2 cellular contexts compared by ENCODE assay signal in genomic region chr20:36695467-36695866, GRCh38.
A peak's percentile ranks its signal among the peaks of the same experiment; 100 is the strongest.
TF ChIP-seq lines count a peak whose summit lies in the region.

No MANE protein-coding gene starts in this region.

TF ChIP-seq in WTC11, 78 proteins besides CTCF, POLR2A, EP300 and RAD21:
- peak; percentile 83; the same call in 1 of the 2 replicates for TF ChIP-seq ESRRA (CRISPR knock-in tag; IDR thresholded peaks at IDR 0.05; ENCODE audit: borderline replicate concordance)

TF ChIP-seq in H1, 55 proteins besides CTCF, POLR2A, EP300 and RAD21:
- peak; percentile 52; the same call in 1 of the 2 replicates for TF ChIP-seq CEBPB (IDR thresholded peaks at IDR 0.05; ENCODE audit: low read depth, low read length)
- TF ChIP-seq TEAD4 (IDR thresholded peaks at IDR 0.05; ENCODE audit: low read depth, low read length): peak; percentile 65; the same call in 1 of the 2 replicates
- TF ChIP-seq RXRA (IDR thresholded peaks at IDR 0.05; ENCODE audit: insufficient read depth, low read depth, low read length): 0 out of 2 replicates have a peak, but pooled peaks have one; percentile 43
- TF ChIP-seq YY1 (IDR thresholded peaks at IDR 0.05; ENCODE audit: low read depth, low read length): peak; percentile 62; the same call in 1 of the 2 replicates
- 0 out of 2 replicates have a peak, but pooled peaks have one; percentile 34 for TF ChIP-seq TCF12 (IDR thresholded peaks at IDR 0.05; ENCODE audit: low read depth, low read length)
- TF ChIP-seq SP1 (IDR thresholded peaks at IDR 0.05; ENCODE audit: low read depth, low read length): peak; percentile 77; the same call in 1 of the 2 replicates
